In the genomic region with DNA sequence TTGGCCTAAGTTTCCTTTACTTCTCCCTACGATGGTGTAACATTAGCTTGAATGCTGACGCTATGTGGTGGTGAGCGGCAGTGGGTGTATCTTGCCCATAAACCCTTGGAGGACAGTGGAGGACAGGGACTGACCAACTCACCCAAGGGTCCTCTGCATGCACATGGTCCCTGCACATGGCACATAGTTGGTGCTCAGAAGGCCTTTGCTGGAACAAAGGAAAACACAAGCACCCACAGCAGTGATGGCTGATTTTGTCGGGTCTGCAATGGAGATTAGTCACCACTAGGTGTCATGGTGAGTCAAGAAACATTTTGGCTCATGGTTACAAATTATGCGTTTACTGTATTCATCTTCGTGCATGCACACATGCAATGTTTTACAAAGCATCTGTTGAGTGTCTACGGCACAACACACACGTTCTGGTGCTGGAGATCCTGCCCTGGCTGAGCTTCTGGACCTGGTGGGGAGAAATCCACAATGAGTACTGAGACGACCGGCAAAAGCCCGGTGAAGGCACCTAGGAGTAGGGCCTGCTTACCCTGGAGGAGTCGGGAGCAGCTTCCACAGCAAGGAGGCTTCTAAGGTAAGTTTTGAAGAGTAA, we compare ENCODE assay signal across 7 cellular contexts. TPM values are rescaled to one million over a fixed set of nuclear protein-coding genes. Genes with fewer than 3 reads are reported as not detected.
DNase-seq lines count a peak whose midpoint lies in the region; ATAC-seq and TF ChIP-seq lines count a peak whose summit lies in the region.

No MANE protein-coding gene starts in this region.

- peaks cover 15% of the 10 kb centered on the region for H3K4me1 Mint-ChIP-seq in chondrocyte (ENCODE audit: low read depth)

- in situ Hi-C loops in SK-MEL-5 (cut with HindIII; ENCODE audit: low pct_unique_long_range_greater_than_20kb, low sequenced_read_pairs), result no loop called here

- peaks cover 12% of the 10 kb centered on the region; the same call in 1 of the 2 replicates for H3K27me3 ChIP-seq in DOHH2 (ENCODE audit: control insufficient read depth, low read length)
- no peaks in the 10 kb centered on the region for H3K27me3 ChIP-seq in left lung
- H3K27me3 ChIP-seq in testis, result no peaks in the 10 kb centered on the region

- intact Hi-C loops in left lung (cut with DNase I), result loop anchor here in 1 of 2 donors (5.0 kb wide), 1 partner anchor 380 kb away; no protein-coding TSS in a partner anchor
- intact Hi-C loops in testis (cut with DNase I; ENCODE audit: low total_unique reads), result loop anchor here (5.0 kb wide), 1 partner anchor 375 kb away; no protein-coding TSS in a partner anchor

- no peak overlapping the region for H3K27ac Mint-ChIP-seq in chondrocyte (ENCODE audit: unreplicated experiment)

- H3K4me3 Mint-ChIP-seq in chondrocyte (ENCODE audit: unreplicated experiment), result no peak overlapping the region

- 47 to 50% methylated on average over 12 of the region's 12 CpGs for WGBS in testis, 2 donors

- TF ChIP-seq POLR2A in testis (IDR thresholded peaks at IDR 0.05), result no peak

- H3K9me2 ChIP-seq in DOHH2 (replicated peaks; ENCODE audit: control insufficient read depth, low read length), result no peaks in the 10 kb centered on the region

- H3F3A ChIP-seq in DOHH2 (ENCODE audit: control insufficient read depth, insufficient read depth), result no peaks in the 10 kb centered on the region

- no peaks in the 10 kb centered on the region for H3K27me3 Mint-ChIP-seq in chondrocyte (ENCODE audit: low read depth)

- no peak overlapping the region for H3K4me2 ChIP-seq in DOHH2 (ENCODE audit: low read length)

- H3K4me1 ChIP-seq in DOHH2 (ENCODE audit: control insufficient read depth, low read length) (peaks cover 3% of the 10 kb centered on the region), left lung (no peaks in the 10 kb centered on the region), testis (no peaks in the 10 kb centered on the region)

- H3K9me3 Mint-ChIP-seq in chondrocyte (ENCODE audit: low read depth), result no peaks in the 10 kb centered on the region

- ATAC-seq in left lung (peak; percentile 73), GM18502 (IDR thresholded peaks at IDR 0.05; ENCODE audit: poor library complexity, unreplicated experiment) (no peak)

- DNase-seq in HT1080 (ENCODE audit: low read depth) (peak; percentile 48), SK-MEL-5 (ENCODE audit: low read depth, low spot score) (peak; percentile 68), chondrocyte (ENCODE audit: low spot score) (no peak), left lung (no peak), testis (peak; percentile 40)

- H3K79me2 ChIP-seq in DOHH2 (ENCODE audit: control insufficient read depth, low read length), result no peaks in the 10 kb centered on the region

- H3K36me3 ChIP-seq in DOHH2 (ENCODE audit: control insufficient read depth, low read length) (no peaks in the 10 kb centered on the region), left lung (no peaks in the 10 kb centered on the region), testis (ENCODE audit: low read depth, missing control alignments) (no peaks in the 10 kb centered on the region)

- H4K20me1 ChIP-seq in DOHH2 (ENCODE audit: control insufficient read depth, insufficient read depth, low read depth, low read length), result no peaks in the 10 kb centered on the region

- H3K4me3 ChIP-seq in DOHH2 (ENCODE audit: low read length) (no peak overlapping the region), left lung (no peak overlapping the region), testis (peak overlapping the region in 1 of 2 donors; percentile 8)

- H3K27ac ChIP-seq in DOHH2 (ENCODE audit: low read depth, low read length) (no peak overlapping the region), left lung (no peak overlapping the region), testis (no peak overlapping the region)

- peak; percentile 85 for TF ChIP-seq CTCF in DOHH2 (IDR thresholded peaks at IDR 0.05; ENCODE audit: low read depth, low read length, poor library complexity, severe bottlenecking)
- peak; percentile 92 for TF ChIP-seq CTCF in chondrocyte (IDR thresholded peaks at IDR 0.05)
- TF ChIP-seq CTCF in left lung (IDR thresholded peaks at IDR 0.05), result peak; percentile 79 to 81
- peak; percentile 40 to 83 (median 77) for TF ChIP-seq CTCF in testis (IDR thresholded peaks at IDR 0.05)

- H3K9me3 ChIP-seq in DOHH2 (ENCODE audit: control insufficient read depth, insufficient read depth, low read length) (no peaks in the 10 kb centered on the region), left lung (no peaks in the 10 kb centered on the region), testis (no peaks in the 10 kb centered on the region)

- H3K36me3 Mint-ChIP-seq in chondrocyte (ENCODE audit: low read depth), result no peaks in the 10 kb centered on the region

RNA-seq across cellular contexts. Expression of gene PDCL3, which starts 44.0 kb away (rescaled TPM):
- 21.6 and 36.4 TPM in 2 replicates for total RNA-seq in HT1080 (2014; rRNA removed; shearing (Covaris generic))
- polyA plus RNA-seq in HT1080 (2015; cell fraction: cytosol; rRNA removed), result 33.2 and 34.5 TPM in 2 replicates
- 19.7 and 21.2 TPM in 2 replicates for polyA plus RNA-seq in HT1080 (2015; cell fraction: nucleus; rRNA removed)
- 21.4 and 23.1 TPM in 2 replicates for total RNA-seq in SK-MEL-5 (2014; rRNA removed; shearing (Covaris generic))
- polyA plus RNA-seq in SK-MEL-5 (2015; cell fraction: cytosol; rRNA removed), result 20.7 and 30.7 TPM in 2 replicates
- 4.5 and 6.9 TPM in 2 replicates for polyA plus RNA-seq in SK-MEL-5 (2015; cell fraction: nucleus; rRNA removed)
- total RNA-seq in chondrocyte (27.1 to 33.7 TPM (median 29.4 TPM) in 3 replicates), left lung (10 to 100 TPM; 17.8 to 19.5 TPM), testis (10 to 100 TPM; 26.4 to 35.4 TPM)
- polyA plus RNA-seq in testis (ENCODE audit: insufficient read depth, low read depth, low replicate concordance), result 33.3 TPM

Comparison
In these comparisons a context has a peak if more than half of its experiments do, and no peak if none do; other contexts are left out.
1. DNase-seq: peak in HT1080 (single experiment), SK-MEL-5 (single experiment) and testis (single experiment); none in chondrocyte (single experiment) and left lung (0 of 2).
2. Peak in every context shown above with its lines, with median percentiles within 50 percentile points of each other: CTCF ChIP-seq.